In genomic region chrX:154547245-154548027, GRCh38 we compare ENCODE assay signal across 8 cellular contexts. TPM values are rescaled to one million over a fixed set of nuclear protein-coding genes. Genes with fewer than 3 reads are reported as not detected.
DNase-seq lines count a peak whose midpoint lies in the region; ATAC-seq and TF ChIP-seq lines count a peak whose summit lies in the region.

Gene IKBKG, plus strand, starts transcription at chrX:154547620. Its CDS starts 4,383 bp downstream, at chrX:154552003.

- H3K4me1 ChIP-seq in duodenal mucosa (ENCODE audit: control insufficient read depth in 1 of 2, insufficient read depth in 2 of 2, low read length in 2 of 2) (peaks cover 9 to 13% of the 10 kb centered on the region in 2 donors), lower lobe of right lung (peaks cover 36% of the 10 kb centered on the region)

- peaks cover 56% of the 10 kb centered on the region for H3K4me1 Mint-ChIP-seq in activated CD4-positive, alpha-beta memory T cell treated with anti-CD3 and anti-CD28 coated beads, Interleukin-2, amount 10 ng/mL, durations not matched to agents 7 days and 5 days

- no peaks in the 10 kb centered on the region for H3K9me3 ChIP-seq in duodenal mucosa (ENCODE audit: control insufficient read depth in 1 of 2, low read length in 2 of 2)
- H3K9me3 ChIP-seq in lower lobe of right lung = no peaks in the 10 kb centered on the region

- peak within 1 kb of the TSS; percentile 90 for H3K4me3 Mint-ChIP-seq in activated CD4-positive, alpha-beta memory T cell treated with anti-CD3 and anti-CD28 coated beads, Interleukin-2, amount 10 ng/mL, durations not matched to agents 7 days and 5 days

- peak within 1 kb of the TSS; percentile 84 for H3K9ac ChIP-seq in duodenal mucosa (ENCODE audit: low read depth in 1 of 2, low read length in 2 of 2)

- H3K36me3 Mint-ChIP-seq in activated CD4-positive, alpha-beta memory T cell treated with anti-CD3 and anti-CD28 coated beads, Interleukin-2, amount 10 ng/mL, durations not matched to agents 7 days and 5 days (ENCODE audit: low read depth) = peaks cover 36% of the 10 kb centered on the region

- peak within 1 kb of the TSS; percentile 87 for H3K27ac Mint-ChIP-seq in activated CD4-positive, alpha-beta memory T cell treated with anti-CD3 and anti-CD28 coated beads, Interleukin-2, amount 10 ng/mL, durations not matched to agents 7 days and 5 days

- peak; percentile 78 for ATAC-seq in GM19452 (IDR thresholded peaks at IDR 0.05; ENCODE audit: unreplicated experiment)
- ATAC-seq in HG03575 (IDR thresholded peaks at IDR 0.05; ENCODE audit: extremely low read depth, insufficient number of reproducible peaks, low FRiP score, unreplicated experiment) = peak; percentile 48
- peak; percentile 96 for ATAC-seq in lower lobe of right lung

- intact Hi-C loops in lower lobe of right lung (cut with DNase I) = no loop called here

- POLR2A ChIA-PET in activated CD4-positive, alpha-beta memory T cell treated with anti-CD3 and anti-CD28 coated beads, Interleukin-2, amount 10 ng/mL, durations not matched to agents 7 days and 5 days (lab: Charles Lee) = interaction anchor here (0.7 to 3.9 kb wide), 12 partner anchors 11 to 620 kb away, joined by 3 to 14 read pairs (median 4); partner anchors contain the start of genes DKC1, FAM3A, RPL10 and SLC10A3

- TF ChIP-seq CTCF in lower lobe of right lung (IDR thresholded peaks at IDR 0.05) = no peak

- peak within 1 kb of the TSS; percentile 91 to 96 for H3K4me3 ChIP-seq in duodenal mucosa (ENCODE audit: low read depth in 1 of 2, low read length in 2 of 2)
- H3K4me3 ChIP-seq in lower lobe of right lung = peak within 1 kb of the TSS; percentile 70

- H3K36me3 ChIP-seq in duodenal mucosa (ENCODE audit: control insufficient read depth in 1 of 2, insufficient read depth in 2 of 2, low read length in 2 of 2) = peaks cover 0 to 6% of the 10 kb centered on the region in 2 donors
- H3K36me3 ChIP-seq in lower lobe of right lung = peaks cover 4% of the 10 kb centered on the region

- CTCF ChIA-PET in activated CD4-positive, alpha-beta memory T cell treated with anti-CD3 and anti-CD28 coated beads, Interleukin-2, amount 10 ng/mL, durations not matched to agents 7 days and 5 days (lab: Charles Lee) = no interaction called here

- H3K27ac ChIP-seq in duodenal mucosa (ENCODE audit: low read depth, low read length) = peak within 1 kb of the TSS; percentile 81
- H3K27ac ChIP-seq in lower lobe of right lung = peak within 1 kb of the TSS; percentile 87

- H3K27me3 Mint-ChIP-seq in activated CD4-positive, alpha-beta memory T cell treated with anti-CD3 and anti-CD28 coated beads, Interleukin-2, amount 10 ng/mL, durations not matched to agents 7 days and 5 days = no peaks in the 10 kb centered on the region

- no peaks in the 10 kb centered on the region for H3K9me3 Mint-ChIP-seq in activated CD4-positive, alpha-beta memory T cell treated with anti-CD3 and anti-CD28 coated beads, Interleukin-2, amount 10 ng/mL, durations not matched to agents 7 days and 5 days

- DNase-seq in CD1c-positive myeloid dendritic cell (ENCODE audit: extremely low spot score) = peak; percentile 91
- peak; percentile 44 for DNase-seq in NCI-H82 treated with DMSO at 0.1 percent for 48 hours (lab: John Stamatoyannopoulos, UW; ENCODE audit: unreplicated experiment)
- DNase-seq in activated CD4-positive, alpha-beta memory T cell treated with anti-CD3 and anti-CD28 coated beads, Interleukin-2, amount 10 ng/mL, durations not matched to agents 7 days and 5 days = peak; percentile 89
- peak; percentile 91 for DNase-seq in lower lobe of right lung
- peak; percentile 71 to 79 (median 75) for DNase-seq in stimulated activated CD4-positive, alpha-beta T cell treated with anti-CD3 and anti-CD28 coated beads, TNF-alpha, amount 100 ng/mL, for 1 hour (ENCODE audit: low read depth in 3 of 3, low spot score in 1 of 3)

- H3K27me3 ChIP-seq in duodenal mucosa (ENCODE audit: control insufficient read depth in 1 of 2, insufficient read depth in 2 of 2, low read length in 2 of 2) (no peaks in the 10 kb centered on the region), lower lobe of right lung (ENCODE audit: low read depth) (no peaks in the 10 kb centered on the region)

RNA-seq across cellular contexts. Expression of gene IKBKG, which starts in this region (rescaled TPM):
- 10 to 100 TPM; 51.9 to 54.0 TPM for total RNA-seq in activated CD4-positive, alpha-beta memory T cell treated with anti-CD3 and anti-CD28 coated beads, Interleukin-2, amount 10 ng/mL, durations not matched to agents 7 days and 5 days
- total RNA-seq in lower lobe of right lung = 31.4 TPM

Comparison
In these comparisons a context has a peak if more than half of its experiments do, and no peak if none do; other contexts are left out.
1. Peak in every context shown above with its lines: DNase-seq, ATAC-seq, H3K4me3 ChIP-seq and H3K27ac ChIP-seq.